Comparison of ENCODE assay signal across 8 cellular contexts in genomic region chr5:67246108-67246507, GRCh38. TPM values are rescaled to one million over a fixed set of nuclear protein-coding genes. Genes with fewer than 3 reads are reported as not detected.
DNase-seq lines count a peak whose midpoint lies in the region; ATAC-seq and TF ChIP-seq lines count a peak whose summit lies in the region.

No MANE protein-coding gene starts in this region.

- TF ChIP-seq EP300 in SK-N-SH (IDR thresholded peaks at IDR 0.05; ENCODE audit: borderline replicate concordance in 1 of 2, low read depth in 1 of 2, low read length in 1 of 2): no peak

- ATAC-seq in esophagus mucosa: peak; percentile 46

- peak; percentile 32 for TF ChIP-seq CTCF in NB4 (IDR thresholded peaks at IDR 0.05; ENCODE audit: low read depth, low read length)
- TF ChIP-seq CTCF in SK-N-SH (IDR thresholded peaks at IDR 0.05): peak; percentile 84

- 1% methylated on average over 2 of the region's 2 CpGs for WGBS in SK-N-SH (ENCODE audit: low lambda C conversion rate)

- no peak overlapping the region for H3K27ac ChIP-seq in SK-N-SH (ENCODE audit: low read depth in 2 of 2, low read length in 1 of 2)

- H3K9me3 ChIP-seq in SK-N-SH: no peaks in the 10 kb centered on the region

- no peak overlapping the region for H3K9ac ChIP-seq in SK-N-SH

- no peak overlapping the region for H3K4me2 ChIP-seq in SK-N-SH

- H3K4me1 ChIP-seq in SK-N-SH (ENCODE audit: control insufficient read depth in 1 of 2, insufficient read depth in 2 of 2, low read depth in 1 of 2, low read length in 1 of 2): peaks cover 13 to 54% of the 10 kb centered on the region in 2 experiments

- no peaks in the 10 kb centered on the region for H3K27me3 ChIP-seq in SK-N-SH (ENCODE audit: insufficient read depth)

- no peaks in the 10 kb centered on the region for H3K36me3 ChIP-seq in SK-N-SH (replicated peaks in 1 of 2; ENCODE audit: control insufficient read depth in 1 of 2, insufficient read depth in 2 of 2, low read length in 1 of 2)

- H3K4me3 ChIP-seq in NB4 (ENCODE audit: low read depth, low read length) (no peak overlapping the region), SK-N-SH (ENCODE audit: low read depth in 2 of 2, low read length in 1 of 2) (no peak overlapping the region)

- peaks cover 10% of the 10 kb centered on the region for H3F3A ChIP-seq in SK-N-SH (replicated peaks; ENCODE audit: insufficient read depth)

- TF ChIP-seq POLR2A in NB4 (IDR thresholded peaks at IDR 0.05; ENCODE audit: extremely low read depth, insufficient read length): no peak

- H2AFZ ChIP-seq in SK-N-SH (ENCODE audit: low read depth): no peak overlapping the region; the same call in 1 of the 2 replicates

- H3K79me2 ChIP-seq in SK-N-SH (ENCODE audit: insufficient read depth): no peaks in the 10 kb centered on the region

- CTCF ChIA-PET in SK-N-SH (lab: Yijun Ruan, JAX): interaction anchor here (0.6 to 4.5 kb wide), 70 partner anchors 9 to 1802 kb away, joined by 3 to 80 read pairs (median 4); partner anchors contain the start of gene PIK3R1

- TF ChIP-seq RAD21 in SK-N-SH (IDR thresholded peaks at IDR 0.05; ENCODE audit: low read length): peak; percentile 93

- H4K20me1 ChIP-seq in SK-N-SH (ENCODE audit: insufficient read depth): no peaks in the 10 kb centered on the region

- DNase-seq in NCI-H510A treated with DMSO at 0.1 percent for 48 hours (lab: John Stamatoyannopoulos, UW): peak; percentile 54
- no peak for DNase-seq in NCI-H510A (lab: John Stamatoyannopoulos, UW)
- DNase-seq in NB4 (ENCODE audit: low read depth): peak; percentile 71
- DNase-seq in SK-N-SH: peak; percentile 34
- peak; percentile 75 for DNase-seq in myocyte (ENCODE audit: low read depth)
- DNase-seq in mesenteric fat pad (ENCODE audit: low spot score): no peak
- no peak for DNase-seq in UCSD-AML1 (lab: John Stamatoyannopoulos, UW; ENCODE audit: unreplicated experiment)

- POLR2A ChIA-PET in SK-N-SH (lab: Yijun Ruan, JAX): interaction anchor here (1.0 kb wide), 1 partner anchor 969 kb away, joined by 3 read pairs; no protein-coding TSS in a partner anchor

- H3K9me2 ChIP-seq in SK-N-SH: no peaks in the 10 kb centered on the region

TF ChIP-seq in SK-N-SH, 30 proteins besides CTCF, POLR2A, EP300 and RAD21:
- TF ChIP-seq POLR2AphosphoS5 (IDR thresholded peaks at IDR 0.05; ENCODE audit: low read depth, low read length): no peak
- TF ChIP-seq, protein P1, sequence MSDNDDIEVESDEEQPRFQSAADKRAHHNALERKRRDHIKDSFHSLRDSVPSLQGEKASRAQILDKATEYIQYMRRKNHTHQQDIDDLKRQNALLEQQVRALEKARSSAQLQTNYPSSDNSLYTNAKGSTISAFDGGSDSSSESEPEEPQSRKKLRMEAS (IDR thresholded peaks at IDR 0.05; ENCODE audit: low read depth): no peak
- peak; percentile 87 for TF ChIP-seq SMC3 (IDR thresholded peaks at IDR 0.05; ENCODE audit: low read depth, low read length)

RNA-seq across cellular contexts. Expression of gene CD180, which starts 49.5 kb away (rescaled TPM):
- polyA plus RNA-seq in SK-N-SH (2012; rRNA removed): 0.02 TPM in 2 replicates
- polyA plus RNA-seq in SK-N-SH (2012; cell fraction: cytosol; rRNA removed): 0.01 and 0.03 TPM in 2 replicates
- polyA plus RNA-seq in SK-N-SH (2012; cell fraction: nucleus; rRNA removed): 0.01 TPM in 2 replicates
- 0.24 TPM for total RNA-seq in esophagus mucosa
- total RNA-seq in myocyte: 0.51 TPM in 1 of 2 replicates, not detected in the other
- 0.14 TPM for polyA plus RNA-seq in myocyte (2012)
- 2.6 TPM for total RNA-seq in mesenteric fat pad

Comparison
In these comparisons a context has a peak if more than half of its experiments do, and no peak if none do; other contexts are left out.
1. DNase-seq: peak in NCI-H510A treated with DMSO at 0.1 percent for 48 hours (single experiment), NB4 (single experiment), SK-N-SH (single experiment) and myocyte (single experiment); none in NCI-H510A (single experiment), mesenteric fat pad (single experiment) and UCSD-AML1 (single experiment).